Comparison of ENCODE assay signal across 8 cellular contexts in genomic region chr3:183285828-183286457, GRCh38. TPM values are rescaled to one million over a fixed set of nuclear protein-coding genes. Genes with fewer than 3 reads are reported as not detected.
DNase-seq lines count a peak whose midpoint lies in the region; ATAC-seq, FAIRE-seq and TF ChIP-seq lines count a peak whose summit lies in the region.

No MANE protein-coding gene starts in this region.

- intact Hi-C loops in posterior vena cava (cut with DNase I): no loop called here

- peak; percentile 78 for DNase-seq in COLO668 (lab: John Stamatoyannopoulos, UW; ENCODE audit: unreplicated experiment)
- DNase-seq in GM20000 (ENCODE audit: low spot score): peak; percentile 80
- peak; percentile 69 for DNase-seq in HS-27A (ENCODE audit: low read depth)
- peak; percentile 97 for DNase-seq in RWPE2 (ENCODE audit: low spot score)
- DNase-seq in activated gamma-delta T cell treated with Interleukin-2 at 50 U/mL for 16 hours: peak; percentile 84
- peak; percentile 19 to 68 for DNase-seq in frontal cortex (ENCODE audit: low spot score in 2 of 2)
- peak; percentile 95 for DNase-seq in posterior vena cava (ENCODE audit: low spot score)
- DNase-seq in upper lobe of left lung: peak in 1 of 2 donors; percentile 95

- H3K9me3 ChIP-seq in RWPE2 (ENCODE audit: severe bottlenecking) (no peaks in the 10 kb centered on the region), upper lobe of left lung (no peaks in the 10 kb centered on the region)

- H3K4me1 ChIP-seq in RWPE2 (ENCODE audit: insufficient read depth, poor library complexity, severe bottlenecking): peaks cover 48% of the 10 kb centered on the region
- peaks cover 10 to 17% (median 14%) of the 10 kb centered on the region in 4 donors for H3K4me1 ChIP-seq in upper lobe of left lung

- no peak for FAIRE-seq in frontal cortex (lab: Jason Lieb, UNC)

- peak; percentile 80 for ATAC-seq in RWPE2 (ENCODE audit: low read depth)
- peak; percentile 88 to 92 for ATAC-seq in upper lobe of left lung (ENCODE audit: low FRiP score in 2 of 2)

- peak overlapping the region; percentile 94 for H3K27ac ChIP-seq in RWPE2 (ENCODE audit: poor library complexity, severe bottlenecking)
- H3K27ac ChIP-seq in upper lobe of left lung: peak overlapping the region; percentile 62 to 65 (median 64)

- H3K27me3 ChIP-seq in RWPE2 (ENCODE audit: insufficient read depth, poor library complexity, severe bottlenecking) (no peaks in the 10 kb centered on the region), upper lobe of left lung (no peaks in the 10 kb centered on the region)

- TF ChIP-seq CTCF in GM20000 (IDR thresholded peaks at IDR 0.05; ENCODE audit: extremely low read depth, missing control alignments) (no peak), RWPE2 (IDR thresholded peaks at IDR 0.05; ENCODE audit: poor library complexity, severe bottlenecking) (no peak), upper lobe of left lung (IDR thresholded peaks at IDR 0.05) (no peak)

- H3K36me3 ChIP-seq in RWPE2 (ENCODE audit: low read depth): 0 out of 2 replicates have a peak, but pooled peaks cover 3% of the 10 kb centered on the region
- no peaks in the 10 kb centered on the region for H3K36me3 ChIP-seq in upper lobe of left lung

- H3K4me3 ChIP-seq in RWPE2 (ENCODE audit: severe bottlenecking) (no peak overlapping the region), upper lobe of left lung (no peak overlapping the region)

- TF ChIP-seq EP300 in upper lobe of left lung (IDR thresholded peaks at IDR 0.05): peak in 1 of 4 donors; percentile 90

- WGBS in upper lobe of left lung, 2 donors: 21 to 26% methylated on average over 10 of the region's 10 CpGs

- TF ChIP-seq POLR2A in upper lobe of left lung (IDR thresholded peaks at IDR 0.05): no peak

RNA-seq across cellular contexts. Expression of gene B3GNT5, which starts 32.9 kb away (rescaled TPM):
- total RNA-seq in frontal cortex: 19.2 TPM
- total RNA-seq in posterior vena cava: 10 to 100 TPM in 1 of 2 donors, 1 to 10 TPM in 1; 5.5 to 11.2 TPM
- 10 to 100 TPM; 15.7 to 44.5 (median 28.3) TPM for total RNA-seq in upper lobe of left lung
